In the genomic region with DNA sequence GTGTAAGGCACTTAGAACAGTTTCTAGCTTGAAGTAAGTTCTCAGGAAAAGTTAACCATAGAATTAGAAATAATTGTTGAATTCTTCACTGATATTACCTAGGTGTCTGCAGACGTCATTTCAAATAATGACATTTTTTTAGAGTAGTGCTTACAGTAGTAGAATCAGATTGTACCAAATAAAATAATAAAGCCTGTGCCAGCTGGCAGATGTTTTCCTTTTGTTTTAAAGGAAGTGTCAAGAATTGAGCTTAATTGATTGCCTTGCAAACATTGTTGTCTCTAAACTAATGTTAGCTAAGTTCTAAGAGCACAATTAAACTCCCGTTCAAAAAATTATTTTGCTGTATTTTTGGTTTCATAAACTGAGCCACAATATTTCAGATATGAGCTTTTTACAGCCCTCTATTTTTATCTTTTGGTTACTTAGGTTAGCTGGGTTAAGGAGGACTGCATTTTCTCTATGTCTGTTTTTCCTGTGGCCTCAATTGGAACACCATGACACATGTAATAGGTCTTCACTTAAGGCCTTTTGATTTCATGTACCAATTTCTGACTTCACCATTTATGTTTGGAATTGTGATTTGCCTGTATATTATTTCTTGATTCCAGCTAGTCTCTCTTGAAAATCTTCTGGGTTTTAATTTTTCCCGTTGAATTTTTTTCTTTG, we compare ENCODE assay signal across 16 cellular contexts.
DNase-seq lines count a peak whose midpoint lies in the region; ATAC-seq, FAIRE-seq and TF ChIP-seq lines count a peak whose summit lies in the region.
"Had no signal": no experiment of that assay in that cellular context is flagged by ENCODE, and none has a peak within 500 bp of the region (broad histone marks: within the 10 kb centered on the region; RNA-seq: fewer than 3 reads in every experiment).

No MANE protein-coding gene starts in this region.

- no peak overlapping the region for H2AFZ ChIP-seq in Karpas-422 (ENCODE audit: low read length)

- H3K4me1 ChIP-seq in Karpas-422 (ENCODE audit: low read length) (peaks cover 43% of the 10 kb centered on the region), colonic mucosa (no peaks in the 10 kb centered on the region), liver (ENCODE audit: control insufficient read depth in 4 of 4, insufficient read depth in 4 of 4, low read length in 3 of 4) (peaks cover 6 to 32% (median 22%) of the 10 kb centered on the region in 4 donors), small intestine (ENCODE audit: control insufficient read depth in 2 of 2, insufficient read depth in 1 of 2, low read depth in 1 of 2, low read length in 1 of 2) (peaks cover 8 to 18% of the 10 kb centered on the region in 2 donors), gastrocnemius medialis (no peaks in the 10 kb centered on the region)

- H3K27me3 ChIP-seq in Karpas-422 (ENCODE audit: low read length) (no peaks in the 10 kb centered on the region), colonic mucosa (no peaks in the 10 kb centered on the region), liver (ENCODE audit: control insufficient read depth in 4 of 4, insufficient read depth in 4 of 4, low read length in 3 of 4) (no peaks in the 10 kb centered on the region), small intestine (ENCODE audit: control insufficient read depth in 2 of 2, insufficient read depth in 2 of 2, low read length in 2 of 2) (no peaks in the 10 kb centered on the region), gastrocnemius medialis (no peaks in the 10 kb centered on the region)
- H3K27me3 ChIP-seq: MG63 had no signal

- no peak for FAIRE-seq in small intestine (lab: Jason Lieb, UNC)

- H3K4me2 ChIP-seq in Karpas-422 (ENCODE audit: low read depth, low read length, poor library complexity, severe bottlenecking): no peak overlapping the region

- H3K27ac ChIP-seq in Karpas-422 (ENCODE audit: low read length) (peak overlapping the region; percentile 44; the same call in 1 of the 2 replicates), colonic mucosa (peak overlapping the region; percentile 54), liver (ENCODE audit: low read depth in 1 of 2, low read length in 2 of 2) (peak overlapping the region; percentile 43 to 78), small intestine (ENCODE audit: low read depth in 1 of 2, low read length in 1 of 2) (no peak overlapping the region), gastrocnemius medialis (no peak overlapping the region)

- TF ChIP-seq RAD21 in liver (IDR thresholded peaks at IDR 0.05): no peak

- TF ChIP-seq CTCF in colonic mucosa (IDR thresholded peaks at IDR 0.05) (no peak), liver (IDR thresholded peaks at IDR 0.05; ENCODE audit: low read depth, low read length, missing input control) (no peak), gastrocnemius medialis (IDR thresholded peaks at IDR 0.05 in 4 of 5, conservative IDR thresholded peaks at IDR 0.05 in 1 of 5) (no peak)

- peaks cover 63% of the 10 kb centered on the region for H3K79me2 ChIP-seq in Karpas-422 (ENCODE audit: low read length)

- in situ Hi-C loops in gastrocnemius medialis (cut with MboI; ENCODE audit: low sequenced_read_pairs in 4 of 4): loop anchor here in 1 of 4 donors (25.0 kb wide), 1 partner anchor 105 kb away; the partner anchor contains the start of gene LRRC66

- TF ChIP-seq POLR2A in gastrocnemius medialis (IDR thresholded peaks at IDR 0.05): no peak

- H3K4me3 ChIP-seq in Karpas-422 (ENCODE audit: low read length): no peak overlapping the region
- H3K4me3 ChIP-seq in colonic mucosa: no peak overlapping the region
- no peak overlapping the region for H3K4me3 ChIP-seq in liver (ENCODE audit: low read depth in 1 of 3, low read length in 3 of 3)
- no peak overlapping the region for H3K4me3 ChIP-seq in small intestine (ENCODE audit: low read depth in 1 of 2, low read length in 2 of 2)
- no peak overlapping the region for H3K4me3 ChIP-seq in gastrocnemius medialis
- H3K4me3 ChIP-seq: MG63 had no signal

- intact Hi-C loops in colonic mucosa (cut with DNase I): no loop called here
- intact Hi-C loops in gastrocnemius medialis (cut with DNase I; ENCODE audit: low total_unique reads): no loop called here

- 43% methylated on average over 3 of the region's 3 CpGs for WGBS in liver
- 33 to 49% (median 43%) methylated on average over 3 of the region's 3 CpGs for WGBS in small intestine, 3 donors

- H3K9me2 ChIP-seq in Karpas-422 (replicated peaks; ENCODE audit: insufficient read depth, low read length): no peaks in the 10 kb centered on the region

- no peak for DNase-seq in Karpas-422
- DNase-seq in colonic mucosa: no peak
- peak; percentile 19 for DNase-seq in small intestine
- no peak for DNase-seq in gastrocnemius medialis
- DNase-seq in UCSD-AML1 (lab: John Stamatoyannopoulos, UW; ENCODE audit: unreplicated experiment): no peak
- DNase-seq: ACHN; CD8-positive, alpha-beta memory T cell; GOT3; KG1; MG63; NCI-H1930; NCI-H2171; NCI-H446 treated with DMSO at 0.1 percent for 48 hours; NCI-H82 had no signal

- ATAC-seq in HG03135 (IDR thresholded peaks at IDR 0.05; ENCODE audit: unreplicated experiment) (no peak), gastrocnemius medialis (no peak)

- H4K20me1 ChIP-seq in Karpas-422 (ENCODE audit: insufficient read depth, low read depth, low read length): no peaks in the 10 kb centered on the region

- H3K36me3 ChIP-seq in Karpas-422 (ENCODE audit: insufficient read depth, low read length) (peaks cover 46% of the 10 kb centered on the region), colonic mucosa (no peaks in the 10 kb centered on the region), liver (ENCODE audit: control insufficient read depth in 4 of 4, insufficient read depth in 3 of 4, low read depth in 1 of 4, low read length in 3 of 4) (peaks cover 0 to 10% (median 4%) of the 10 kb centered on the region in 4 donors), small intestine (ENCODE audit: control insufficient read depth in 2 of 2, insufficient read depth in 2 of 2, low read length in 2 of 2) (no peaks in the 10 kb centered on the region), gastrocnemius medialis (peaks cover 0 to 51% of the 10 kb centered on the region in 2 donors)

- H3K9ac ChIP-seq in Karpas-422 (ENCODE audit: low read length): no peak overlapping the region
- H3K9ac ChIP-seq in colonic mucosa (ENCODE audit: low read depth in 2 of 2, low read length in 2 of 2): no peak overlapping the region
- H3K9ac ChIP-seq in liver (ENCODE audit: low read depth in 1 of 2, low read length in 2 of 2): peak overlapping the region in 1 of 2 donors; percentile 20

- H3K9me3 ChIP-seq in Karpas-422 (ENCODE audit: low read length) (no peaks in the 10 kb centered on the region), colonic mucosa (no peaks in the 10 kb centered on the region), liver (ENCODE audit: control insufficient read depth in 4 of 4, low read length in 3 of 4) (no peaks in the 10 kb centered on the region), small intestine (ENCODE audit: control insufficient read depth, low read depth) (no peaks in the 10 kb centered on the region), gastrocnemius medialis (no peaks in the 10 kb centered on the region)
- H3K9me3 ChIP-seq: MG63 had no signal

TF ChIP-seq in liver, 16 proteins besides CTCF, POLR2A, EP300 and RAD21 (continues in another document):
- TF ChIP-seq RXRA (IDR thresholded peaks at IDR 0.05) (no peak), YY1 (IDR thresholded peaks at IDR 0.05) (no peak), EGR1 (IDR thresholded peaks at IDR 0.05; ENCODE audit: low read depth in 2 of 2) (no peak), JUND (IDR thresholded peaks at IDR 0.05) (no peak), TAF1 (conservative IDR thresholded peaks at IDR 0.05) (no peak), HNF4A (conservative IDR thresholded peaks at IDR 0.05) (no peak), REST (IDR thresholded peaks at IDR 0.05) (no peak)
- TF ChIP-seq, protein P1, sequence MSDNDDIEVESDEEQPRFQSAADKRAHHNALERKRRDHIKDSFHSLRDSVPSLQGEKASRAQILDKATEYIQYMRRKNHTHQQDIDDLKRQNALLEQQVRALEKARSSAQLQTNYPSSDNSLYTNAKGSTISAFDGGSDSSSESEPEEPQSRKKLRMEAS (IDR thresholded peaks at IDR 0.05): no peak
- TF ChIP-seq, protein P2, sequence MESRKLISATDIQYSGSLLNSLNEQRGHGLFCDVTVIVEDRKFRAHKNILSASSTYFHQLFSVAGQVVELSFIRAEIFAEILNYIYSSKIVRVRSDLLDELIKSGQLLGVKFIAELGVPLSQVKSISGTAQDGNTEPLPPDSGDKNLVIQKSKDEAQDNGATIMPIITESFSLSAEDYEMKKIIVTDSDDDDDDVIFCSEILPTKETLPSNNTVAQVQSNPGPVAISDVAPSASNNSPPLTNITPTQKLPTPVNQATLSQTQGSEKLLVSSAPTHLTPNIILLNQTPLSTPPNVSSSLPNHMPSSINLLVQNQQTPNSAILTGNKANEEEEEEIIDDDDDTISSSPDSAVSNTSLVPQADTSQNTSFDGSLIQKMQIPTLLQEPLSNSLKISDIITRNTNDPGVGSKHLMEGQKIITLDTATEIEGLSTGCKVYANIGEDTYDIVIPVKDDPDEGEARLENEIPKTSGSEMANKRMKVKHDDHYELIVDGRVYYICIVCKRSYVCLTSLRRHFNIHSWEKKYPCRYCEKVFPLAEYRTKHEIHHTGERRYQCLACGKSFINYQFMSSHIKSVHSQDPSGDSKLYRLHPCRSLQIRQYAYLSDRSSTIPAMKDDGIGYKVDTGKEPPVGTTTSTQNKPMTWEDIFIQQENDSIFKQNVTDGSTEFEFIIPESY (IDR thresholded peaks at IDR 0.05): no peak

Comparison
In these comparisons a context has a peak if more than half of its experiments do, and no peak if none do; other contexts are left out.
1. H3K27ac ChIP-seq: peak in Karpas-422 (single experiment), colonic mucosa (single experiment) and liver (2 of 2); none in small intestine (0 of 2) and gastrocnemius medialis (0 of 4).